ENCODE assay signal across 12 cellular contexts in genomic region chr4:124177647-124178425, GRCh38.
A peak's percentile ranks its signal among the peaks of the same experiment; 100 is the strongest.
DNase-seq lines count a peak whose midpoint lies in the region; ATAC-seq, FAIRE-seq and TF ChIP-seq lines count a peak whose summit lies in the region.
"Had no signal": no experiment of that assay in that cellular context is flagged by ENCODE, and none has a peak within 500 bp of the region (broad histone marks: within the 10 kb centered on the region; RNA-seq: fewer than 3 reads in every experiment).

No MANE protein-coding gene starts in this region.

- ATAC-seq in IMR-90 (ENCODE audit: low read depth) (peak; percentile 71), HG03139 (IDR thresholded peaks at IDR 0.05; ENCODE audit: unreplicated experiment) (no peak), HG02840 (IDR thresholded peaks at IDR 0.05; ENCODE audit: low FRiP score, unreplicated experiment) (no peak), GM19324 (IDR thresholded peaks at IDR 0.05; ENCODE audit: low FRiP score, unreplicated experiment) (no peak)
- ATAC-seq: heart left ventricle had no signal

- H3K4ac ChIP-seq in IMR-90 (ENCODE audit: low read depth, low read length), result peak overlapping the region; percentile 67

- WGBS in IMR-90 (ENCODE audit: extremely low coverage in 2 of 2, insufficient read length in 1 of 2), 2 experiments, result no CpG with 5 or more reads among the region's 4 CpGs

- no peak overlapping the region for H3K9ac ChIP-seq in IMR-90 (ENCODE audit: low read depth, low read length)
- H3K9ac ChIP-seq: BLaER1 treated with 17β-estradiol and CSF1 and Interleukin-3, amounts not matched to agents 10 nM and 100 nM had no signal

- dilution Hi-C loops in IMR-90 (cut with HindIII; ENCODE audit: low sequenced_read_pairs, unreplicated experiment), result no loop called here

- H3K36me3 ChIP-seq in IMR-90 (ENCODE audit: control insufficient read depth, insufficient read depth, low read length) (no peaks in the 10 kb centered on the region), bronchial epithelial cell (ENCODE audit: control insufficient read depth, insufficient read depth, low read length) (no peaks in the 10 kb centered on the region), kidney epithelial cell (ENCODE audit: control insufficient read depth, insufficient read depth, low read length) (no peaks in the 10 kb centered on the region)
- H3K36me3 ChIP-seq: BLaER1 treated with 17β-estradiol and CSF1 and Interleukin-3, amounts not matched to agents 10 nM and 100 nM; heart left ventricle had no signal

- no peak overlapping the region for H3K18ac ChIP-seq in IMR-90 (ENCODE audit: low read depth, low read length)

- no peaks in the 10 kb centered on the region for H3K79me1 ChIP-seq in IMR-90 (ENCODE audit: low read depth in 1 of 2, low read length in 2 of 2)

- FAIRE-seq in bronchial epithelial cell (lab: Jason Lieb, UNC), result no peak

- peak overlapping the region; percentile 45 for H2BK120ac ChIP-seq in IMR-90 (ENCODE audit: low read depth, low read length)

- POLR2A ChIA-PET in IMR-90 (lab: Charles Lee; ENCODE audit: unreplicated experiment), result no interaction called here

- peak overlapping the region; percentile 33; the same call in 1 of the 2 replicates for H3K4me2 ChIP-seq in IMR-90 (ENCODE audit: low read depth, low read length)
- H3K4me2 ChIP-seq: BLaER1 treated with 17β-estradiol and CSF1 and Interleukin-3, amounts not matched to agents 10 nM and 100 nM had no signal

- H3K23ac ChIP-seq in IMR-90 (ENCODE audit: low read depth, low read length), result no peak overlapping the region

- CTCF ChIA-PET in IMR-90 (lab: Yijun Ruan, JAX), result interaction anchor here (0.9 to 1.3 kb wide), 3 partner anchors 8 to 20 kb away, joined by 3 to 5 read pairs (median 4); no protein-coding TSS in a partner anchor

- intact Hi-C loops in IMR-90 (cut with micrococcal nuclease), result no loop called here

- H3K4me3 ChIP-seq in AG09309 (ENCODE audit: control insufficient read depth, low read depth, low read length), result no peak overlapping the region
- H3K4me3 ChIP-seq in IMR-90 (ENCODE audit: insufficient read depth, low read depth, low read length), result no peak overlapping the region
- H3K4me3 ChIP-seq in bronchial epithelial cell (ENCODE audit: low read depth, low read length), result no peak overlapping the region
- no peak overlapping the region for H3K4me3 ChIP-seq in kidney epithelial cell (ENCODE audit: low read depth, low read length)
- H3K4me3 ChIP-seq: BLaER1 treated with 17β-estradiol and CSF1 and Interleukin-3, amounts not matched to agents 10 nM and 100 nM; heart left ventricle had no signal

- no peaks in the 10 kb centered on the region for H3K9me3 ChIP-seq in IMR-90 (ENCODE audit: control insufficient read depth, insufficient read depth, low read length)
- H3K9me3 ChIP-seq: BLaER1 treated with 17β-estradiol and CSF1 and Interleukin-3, amounts not matched to agents 10 nM and 100 nM had no signal

- peaks cover 12% of the 10 kb centered on the region for H3K4me1 ChIP-seq in IMR-90 (ENCODE audit: control insufficient read depth, insufficient read depth, low read length)
- H3K4me1 ChIP-seq: heart left ventricle had no signal

- in situ Hi-C loops in IMR-90 (cut with MboI; ENCODE audit: low sequenced_read_pairs), result no loop called here

- TF ChIP-seq CTCF in AG09309 (IDR thresholded peaks at IDR 0.05; ENCODE audit: control insufficient read depth, insufficient read depth, low read depth, low read length, missing control alignments), result no peak
- TF ChIP-seq CTCF in IMR-90 (conservative IDR thresholded peaks at IDR 0.05; ENCODE audit: low read depth, low read length), result no peak
- TF ChIP-seq CTCF in bronchial epithelial cell (IDR thresholded peaks at IDR 0.05; ENCODE audit: insufficient read depth, low read length, severe bottlenecking), result no peak
- no peak for TF ChIP-seq CTCF in kidney epithelial cell (IDR thresholded peaks at IDR 0.05; ENCODE audit: insufficient read depth, low read length, poor library complexity, severe bottlenecking)

- peak overlapping the region; percentile 36; the same call in 1 of the 2 replicates for H2AK5ac ChIP-seq in IMR-90 (ENCODE audit: low read depth, low read length)

- H4K20me1 ChIP-seq in IMR-90 (ENCODE audit: insufficient read depth, low read length), result no peaks in the 10 kb centered on the region; the same call in 1 of the 2 replicates
- H4K20me1 ChIP-seq: BLaER1 treated with 17β-estradiol and CSF1 and Interleukin-3, amounts not matched to agents 10 nM and 100 nM had no signal

- H2BK15ac ChIP-seq in IMR-90 (ENCODE audit: low read depth, low read length), result no peak overlapping the region

- H4K5ac ChIP-seq in IMR-90 (ENCODE audit: low read depth, low read length), result no peak overlapping the region

- H3K27me3 ChIP-seq in IMR-90 (ENCODE audit: control insufficient read depth, insufficient read depth, low read length), result no peaks in the 10 kb centered on the region
- no peaks in the 10 kb centered on the region for H3K27me3 ChIP-seq in bronchial epithelial cell (ENCODE audit: control insufficient read depth, insufficient read depth, low read length)
- no peaks in the 10 kb centered on the region for H3K27me3 ChIP-seq in kidney epithelial cell (ENCODE audit: control insufficient read depth, insufficient read depth, low read length)
- H3K27me3 ChIP-seq: BLaER1 treated with 17β-estradiol and CSF1 and Interleukin-3, amounts not matched to agents 10 nM and 100 nM; heart left ventricle had no signal

- DNase-seq in AG09309 (ENCODE audit: low read depth), result peak; percentile 51
- DNase-seq in IMR-90, result peak; percentile 91
- DNase-seq in bronchial epithelial cell (ENCODE audit: low read depth), result peak; percentile 96
- peak; percentile 43 for DNase-seq in kidney epithelial cell (ENCODE audit: low read depth)
- no peak for DNase-seq in NCI-H2029 treated with DMSO at 0.1 percent for 48 hours (lab: John Stamatoyannopoulos, UW)
- DNase-seq: heart left ventricle, NCI-H1105 treated with DMSO at 0.1 percent for 48 hours, nucleus accumbens had no signal

- 0 out of 2 replicates have a peak overlapping the region, but pooled peaks have one; percentile 69 for H3K14ac ChIP-seq in IMR-90 (replicated peaks; ENCODE audit: low read depth, low read length)

- H3K9me1 ChIP-seq in IMR-90 (ENCODE audit: insufficient read depth, low read length), result peaks cover 14% of the 10 kb centered on the region

- BruUV-seq in IMR-90 (replicated peaks; lab: Mats Ljungman, UMichigan), result no TSS peak

- no peak overlapping the region for H3K27ac ChIP-seq in IMR-90 (ENCODE audit: insufficient read depth, low read length)
- H3K27ac ChIP-seq: heart left ventricle had no signal

- peak overlapping the region; percentile 69 for H2BK5ac ChIP-seq in IMR-90 (ENCODE audit: low read depth, low read length, poor library complexity, severe bottlenecking)

- TF ChIP-seq RAD21 in IMR-90 (IDR thresholded peaks at IDR 0.05; ENCODE audit: low read length), result no peak

- no peak overlapping the region for H4K91ac ChIP-seq in IMR-90 (ENCODE audit: insufficient read depth, low read depth, low read length)

- H3K56ac ChIP-seq in IMR-90 (ENCODE audit: extremely low read depth, insufficient read depth, low read length), result no peak overlapping the region

- no peak for TF ChIP-seq POLR2A in IMR-90 (IDR thresholded peaks at IDR 0.05; ENCODE audit: low read depth, low read length)

- no peak overlapping the region; a peak in 1 of 4 replicates for H4K8ac ChIP-seq in IMR-90 (ENCODE audit: low read depth in 2 of 2, low read length in 2 of 2)

- peak overlapping the region; percentile 83 for H2BK20ac ChIP-seq in IMR-90 (ENCODE audit: low read depth, low read length)

- H2AK9ac ChIP-seq in IMR-90 (replicated peaks; ENCODE audit: low read depth, low read length, poor library complexity), result no peak overlapping the region

- no peak overlapping the region for H2AFZ ChIP-seq in IMR-90 (replicated peaks; ENCODE audit: low read length, poor library complexity)

TF ChIP-seq in IMR-90, 13 proteins besides CTCF, POLR2A, EP300 and RAD21:
- TF ChIP-seq RCOR1 (IDR thresholded peaks at IDR 0.05; ENCODE audit: insufficient replicate concordance, low read length), result no peak
- TF ChIP-seq RFX5 (IDR thresholded peaks at IDR 0.05; ENCODE audit: low read depth, low read length), result no peak
- peak; percentile 63 for TF ChIP-seq MAFK (IDR thresholded peaks at IDR 0.05; ENCODE audit: low read depth, low read length)
- peak; percentile 72; the same call in 1 of the 2 replicates for TF ChIP-seq BHLHE40 (IDR thresholded peaks at IDR 0.05; ENCODE audit: low read depth, low read length)
- TF ChIP-seq CEBPB (IDR thresholded peaks at IDR 0.05; ENCODE audit: low read depth, low read length), result peak; percentile 81
- no peak for TF ChIP-seq MAZ (IDR thresholded peaks at IDR 0.05; ENCODE audit: borderline replicate concordance, low read depth, low read length)
- TF ChIP-seq CHD1 (IDR thresholded peaks at IDR 0.05; ENCODE audit: low read depth, low read length), result no peak
- peak; percentile 96 for TF ChIP-seq NFE2L2 (IDR thresholded peaks at IDR 0.05; ENCODE audit: low read depth, low read length)
- no peak for TF ChIP-seq ELK1 (IDR thresholded peaks at IDR 0.05; ENCODE audit: borderline replicate concordance, low read depth, low read length)
- TF ChIP-seq USF2 (IDR thresholded peaks at IDR 0.05; ENCODE audit: low read depth, low read length), result no peak
- TF ChIP-seq SMC3 (IDR thresholded peaks at IDR 0.05; ENCODE audit: low read depth, low read length), result no peak
- peak; percentile 98 for TF ChIP-seq FOS (IDR thresholded peaks at IDR 0.05; ENCODE audit: low read depth, low read length)
- no peak for TF ChIP-seq MXI1 (IDR thresholded peaks at IDR 0.05; ENCODE audit: borderline replicate concordance, low read depth, low read length)
